Comparison of ENCODE assay signal across 18 cellular contexts in genomic region chr12:8647968-8648367, GRCh38. TPM values are rescaled to one million over a fixed set of nuclear protein-coding genes. Genes with fewer than 3 reads are reported as not detected.
"Had no signal": no experiment of that assay in that cellular context is flagged by ENCODE, and none has a peak within 500 bp of the region (broad histone marks: within the 10 kb centered on the region; RNA-seq: fewer than 3 reads in every experiment).

No MANE protein-coding gene starts in this region.

- FAIRE-seq: TTC549 had no signal

- H3K4me3 ChIP-seq: adrenal gland, PC-9 had no signal

- H3K36me3 ChIP-seq: adrenal gland had no signal

- H3K9me3 Mint-ChIP-seq: activated CD4-positive, alpha-beta memory T cell treated with anti-CD3 and anti-CD28 coated beads, Interleukin-2, amount 10 ng/mL, durations not matched to agents 7 days and 5 days; activated CD4-positive, alpha-beta T cell treated with anti-CD3 and anti-CD28 coated beads, Interleukin-2, amount 10 ng/mL, durations not matched to agents 7 days and 5 days; activated naive CD8-positive, alpha-beta T cell treated with anti-CD3 and anti-CD28 coated beads, Interleukin-2, amount 10 ng/mL, durations not matched to agents 7 days and 5 days had no signal

- H2AFZ ChIP-seq: PC-9 had no signal

- H3K9me3 ChIP-seq: adrenal gland had no signal

- H3K27ac Mint-ChIP-seq: activated CD4-positive, alpha-beta memory T cell treated with anti-CD3 and anti-CD28 coated beads, Interleukin-2, amount 10 ng/mL, durations not matched to agents 7 days and 5 days; activated CD4-positive, alpha-beta T cell treated with anti-CD3 and anti-CD28 coated beads, Interleukin-2, amount 10 ng/mL, durations not matched to agents 7 days and 5 days had no signal

- H3K27ac ChIP-seq: adrenal gland, PC-9 had no signal

- H3K4me3 Mint-ChIP-seq: activated CD4-positive, alpha-beta memory T cell treated with anti-CD3 and anti-CD28 coated beads, Interleukin-2, amount 10 ng/mL, durations not matched to agents 7 days and 5 days; activated CD4-positive, alpha-beta T cell treated with anti-CD3 and anti-CD28 coated beads, Interleukin-2, amount 10 ng/mL, durations not matched to agents 7 days and 5 days had no signal

- H3K4me1 ChIP-seq: adrenal gland had no signal

- H3K4me2 ChIP-seq: PC-9 had no signal

- DNase-seq: adrenal gland, anterior cingulate cortex, Karpas-422, NCI-H1092, NCI-H1417, NCI-H2029 treated with DMSO at 0.1 percent for 48 hours, NCI-H345, NCI-H510A, NCI-H69, PC-9, SHP77 treated with DMSO at 0.1 percent for 48 hours, T1000 had no signal

RNA-seq across cellular contexts. Expression of gene MFAP5, which starts 14.7 kb away (rescaled TPM):
- total RNA-seq: activated CD4-positive, alpha-beta memory T cell treated with anti-CD3 and anti-CD28 coated beads, Interleukin-2, amount 10 ng/mL, durations not matched to agents 7 days and 5 days; activated CD4-positive, alpha-beta T cell treated with anti-CD3 and anti-CD28 coated beads, Interleukin-2, amount 10 ng/mL, durations not matched to agents 7 days and 5 days; activated CD8-positive, alpha-beta memory T cell treated with anti-CD3 and anti-CD28 coated beads for 36 hours; activated naive CD8-positive, alpha-beta T cell treated with anti-CD3 and anti-CD28 coated beads, Interleukin-2, amount 10 ng/mL, durations not matched to agents 7 days and 5 days; SK-MEL-5 had no signal

RNA-seq across cellular contexts. Expression of gene AICDA, which starts 35.3 kb away (rescaled TPM):
- total RNA-seq: activated CD4-positive, alpha-beta memory T cell treated with anti-CD3 and anti-CD28 coated beads, Interleukin-2, amount 10 ng/mL, durations not matched to agents 7 days and 5 days; activated CD4-positive, alpha-beta T cell treated with anti-CD3 and anti-CD28 coated beads, Interleukin-2, amount 10 ng/mL, durations not matched to agents 7 days and 5 days; activated CD8-positive, alpha-beta memory T cell treated with anti-CD3 and anti-CD28 coated beads for 36 hours; activated naive CD8-positive, alpha-beta T cell treated with anti-CD3 and anti-CD28 coated beads, Interleukin-2, amount 10 ng/mL, durations not matched to agents 7 days and 5 days; adrenal gland; PC-9 had no signal
- polyA plus RNA-seq: adrenal gland had no signal
